ENCODE assay signal across 8 cellular contexts in genomic region chr7:22082553-22082885, GRCh38.
A peak's percentile ranks its signal among the peaks of the same experiment; 100 is the strongest.
DNase-seq lines count a peak whose midpoint lies in the region; ATAC-seq and TF ChIP-seq lines count a peak whose summit lies in the region.

No MANE protein-coding gene starts in this region.

- peak overlapping the region; percentile 62 for H2AFZ ChIP-seq in trophoblast cell (ENCODE audit: insufficient read depth, low read length, poor library complexity)

- no peak overlapping the region for H3K23ac ChIP-seq in trophoblast cell (ENCODE audit: low read length)

- peak overlapping the region; percentile 23 for H4K8ac ChIP-seq in trophoblast cell (ENCODE audit: low read depth, low read length)

- H3K18ac ChIP-seq in trophoblast cell (ENCODE audit: low read length) = no peak overlapping the region

- no peak for DNase-seq in Peyer's patch
- no peak for DNase-seq in fibroblast of the aortic adventitia (ENCODE audit: low read depth)
- DNase-seq in trophoblast cell = no peak
- no peak for DNase-seq in ureter (ENCODE audit: low spot score)
- DNase-seq in NCI-H226 = no peak
- no peak for DNase-seq in NCI-H69 (lab: John Stamatoyannopoulos, UW)

- H3K14ac ChIP-seq in trophoblast cell (ENCODE audit: low read length) = no peak overlapping the region

- H4K12ac ChIP-seq in trophoblast cell (ENCODE audit: low read depth, low read length) = no peak overlapping the region

- H2AK5ac ChIP-seq in trophoblast cell (ENCODE audit: low read length) = no peak overlapping the region

- peak overlapping the region; percentile 72 for H3K27ac ChIP-seq in 22Rv1
- peak overlapping the region; percentile 78 to 83 (median 82) for H3K27ac ChIP-seq in Peyer's patch
- H3K27ac ChIP-seq in trophoblast cell (ENCODE audit: low read depth, low read length) = no peak overlapping the region

- no CpG with 5 or more reads among the region's 10 CpGs for WGBS in trophoblast cell (ENCODE audit: extremely low coverage, insufficient coverage, insufficient read length)

- H2BK12ac ChIP-seq in trophoblast cell (ENCODE audit: low read length) = no peak overlapping the region

- H3K27me3 ChIP-seq in Peyer's patch (no peaks in the 10 kb centered on the region), trophoblast cell (ENCODE audit: insufficient read depth, low read length) (no peaks in the 10 kb centered on the region)

- H2BK5ac ChIP-seq in trophoblast cell (ENCODE audit: low read depth, low read length, poor library complexity) = no peak overlapping the region

- H3K4ac ChIP-seq in trophoblast cell (ENCODE audit: low read depth, low read length) = no peak overlapping the region

- H4K91ac ChIP-seq in trophoblast cell (ENCODE audit: low read depth, low read length) = no peak overlapping the region

- TF ChIP-seq POLR2A in Peyer's patch (IDR thresholded peaks at IDR 0.05) = no peak

- no peak overlapping the region for H3K9ac ChIP-seq in trophoblast cell (ENCODE audit: low read length)

- TF ChIP-seq CTCF in 22Rv1 (IDR thresholded peaks at IDR 0.05) (no peak), Peyer's patch (IDR thresholded peaks at IDR 0.05) (no peak), fibroblast of the aortic adventitia (IDR thresholded peaks at IDR 0.05; ENCODE audit: insufficient read depth, low read length) (peak; percentile 25)

- H3K4me1 ChIP-seq in Peyer's patch (peaks cover 0 to 6% (median 4%) of the 10 kb centered on the region in 4 donors), trophoblast cell (ENCODE audit: control insufficient read depth in 1 of 2, insufficient read depth in 2 of 2, low read length in 2 of 2) (peaks cover 0 to 3% of the 10 kb centered on the region in 2 experiments)

- peak; percentile 13 for ATAC-seq in GM21423 (IDR thresholded peaks at IDR 0.05; ENCODE audit: unreplicated experiment)

- no peak overlapping the region for H2BK120ac ChIP-seq in trophoblast cell (ENCODE audit: insufficient read depth, low read length, poor library complexity)

- peak overlapping the region; percentile 54 to 78 (median 60) for H3K4me3 ChIP-seq in Peyer's patch
- H3K4me3 ChIP-seq in fibroblast of the aortic adventitia (ENCODE audit: low read depth, low read length) = peak overlapping the region; percentile 87
- peak overlapping the region; percentile 42 for H3K4me3 ChIP-seq in trophoblast cell (ENCODE audit: low read depth, low read length)

- H3K4me2 ChIP-seq in trophoblast cell (ENCODE audit: low read length) = peak overlapping the region; percentile 81

- H3K36me3 ChIP-seq in Peyer's patch (no peaks in the 10 kb centered on the region), trophoblast cell (ENCODE audit: control insufficient read depth in 1 of 2, insufficient read depth in 2 of 2, low read length in 2 of 2) (no peaks in the 10 kb centered on the region)

- H3K79me2 ChIP-seq in trophoblast cell (ENCODE audit: control insufficient read depth, insufficient read depth, low read length, poor library complexity) = no peaks in the 10 kb centered on the region

- H3K9me3 ChIP-seq in Peyer's patch (no peaks in the 10 kb centered on the region), trophoblast cell (ENCODE audit: insufficient read depth, low read depth, low read length) (peaks cover 3% of the 10 kb centered on the region)

- H3K79me1 ChIP-seq in trophoblast cell (ENCODE audit: low read length) = peaks cover 2% of the 10 kb centered on the region
